28 cellular contexts compared by ENCODE assay signal in genomic region chr18:48609820-48610815, GRCh38.
DNase-seq lines count a peak whose midpoint lies in the region; ATAC-seq and TF ChIP-seq lines count a peak whose summit lies in the region.
"Had no signal": no experiment of that assay in that cellular context is flagged by ENCODE, and none has a peak within 500 bp of the region (broad histone marks: within the 10 kb centered on the region; RNA-seq: fewer than 3 reads in every experiment).

No MANE protein-coding gene starts in this region.

- DNase-seq in A172 (ENCODE audit: low spot score) (peak; percentile 37), H9 (no peak), ascending aorta (ENCODE audit: low spot score in 2 of 2) (peak in 1 of 2 donors; percentile 89), mesenchymal stem cell (no peak), prostate gland (ENCODE audit: low spot score) (no peak), midbrain (lab: John Stamatoyannopoulos, UW) (no peak), esophagus muscularis mucosa (ENCODE audit: extremely low spot score) (no peak), PC-3 (no peak)
- DNase-seq: activated CD4-positive, alpha-beta T cell treated with anti-CD3 and anti-CD28 coated beads for 36 hours; activated naive CD4-positive, alpha-beta T cell treated with anti-CD3 and anti-CD28 coated beads, Interleukin-2, amount 50 U/mL, for 16 hours; activated T-cell treated with anti-CD3 and anti-CD28 coated beads, Interleukin-2, amount 50 U/mL, for 72 hours; effector CD4-positive, alpha-beta T cell; erythroblast; gastrocnemius medialis; HFFc6; Kasumi-1; kidney glomerular epithelial cell; NCI-H1092 treated with DMSO at 0.1 percent for 48 hours; NCI-H1930; NCI-H82; OCI-M1; SIG-M5; sigmoid colon; T-helper 1 cell had no signal

- H2BK5ac ChIP-seq in H9 (ENCODE audit: insufficient read length, low read length) (no peak overlapping the region), mesenchymal stem cell (ENCODE audit: low read depth, low read length, poor library complexity, severe bottlenecking) (no peak overlapping the region)

- peaks cover 3% of the 10 kb centered on the region for H4K20me1 ChIP-seq in H9 (ENCODE audit: control insufficient read depth, insufficient read depth, insufficient read length)
- no peaks in the 10 kb centered on the region for H4K20me1 ChIP-seq in PC-3 (ENCODE audit: low read length)

- no peaks in the 10 kb centered on the region for H3K9me2 ChIP-seq in PC-3 (replicated peaks; ENCODE audit: low read length)

- H3K4me2 ChIP-seq in H9 (ENCODE audit: insufficient read depth, insufficient read length, low read length): no peak overlapping the region
- no peak overlapping the region for H3K4me2 ChIP-seq in mesenchymal stem cell (ENCODE audit: low read length, poor library complexity, severe bottlenecking)
- H3K4me2 ChIP-seq in PC-3 (ENCODE audit: low read length): no peak overlapping the region

- no peak overlapping the region for H3K4ac ChIP-seq in H9 (ENCODE audit: low read depth, low read length)
- H3K4ac ChIP-seq in mesenchymal stem cell (ENCODE audit: low read depth in 1 of 2, low read length in 2 of 2): no peak overlapping the region

- H4K91ac ChIP-seq in H9 (ENCODE audit: insufficient read length, low read depth, low read length): no peak overlapping the region
- no peak overlapping the region for H4K91ac ChIP-seq in mesenchymal stem cell (ENCODE audit: low read length)

- no peaks in the 10 kb centered on the region for H3K27me3 Mint-ChIP-seq in H9 (ENCODE audit: low read depth)
- H3K27me3 Mint-ChIP-seq: activated CD4-positive, alpha-beta T cell treated with anti-CD3 and anti-CD28 coated beads for 36 hours had no signal

- no peaks in the 10 kb centered on the region for H3K36me3 ChIP-seq in ascending aorta
- H3K36me3 ChIP-seq in mesenchymal stem cell (ENCODE audit: control insufficient read depth in 1 of 2, insufficient read depth in 2 of 2, low read depth in 1 of 2, low read length in 2 of 2): peaks cover 0 to 34% of the 10 kb centered on the region in 2 experiments
- no peaks in the 10 kb centered on the region for H3K36me3 ChIP-seq in prostate gland
- no peaks in the 10 kb centered on the region for H3K36me3 ChIP-seq in esophagus muscularis mucosa
- H3K36me3 ChIP-seq in PC-3 (ENCODE audit: low read depth, low read length): no peaks in the 10 kb centered on the region
- H3K36me3 ChIP-seq: gastrocnemius medialis, sigmoid colon, vagina had no signal

- H3K27me3 ChIP-seq in H9 (ENCODE audit: insufficient read depth, low read length) (no peaks in the 10 kb centered on the region), ascending aorta (no peaks in the 10 kb centered on the region), mesenchymal stem cell (ENCODE audit: control insufficient read depth in 1 of 2, insufficient read depth in 1 of 2, low read length in 2 of 2) (no peaks in the 10 kb centered on the region), prostate gland (replicated peaks; ENCODE audit: insufficient read depth) (no peaks in the 10 kb centered on the region), esophagus muscularis mucosa (no peaks in the 10 kb centered on the region), PC-3 (ENCODE audit: low read length) (no peaks in the 10 kb centered on the region)
- H3K27me3 ChIP-seq: gastrocnemius medialis, sigmoid colon, vagina had no signal

- no peak overlapping the region for H3K9ac ChIP-seq in H9 (ENCODE audit: extremely low read depth, insufficient read length, low read length)
- H3K9ac ChIP-seq in mesenchymal stem cell (ENCODE audit: low read length): no peak overlapping the region
- H3K9ac ChIP-seq in PC-3 (ENCODE audit: low read length): no peak overlapping the region
- H3K9ac ChIP-seq: parathyroid adenoma had no signal

- H3F3A ChIP-seq in PC-3 (ENCODE audit: low read length, unreplicated experiment): no peaks in the 10 kb centered on the region

- H3K79me2 ChIP-seq in H9 (ENCODE audit: insufficient read depth, low read length): no peaks in the 10 kb centered on the region
- H3K79me2 ChIP-seq in PC-3 (ENCODE audit: low read length): no peaks in the 10 kb centered on the region

- intact Hi-C loops in ascending aorta (cut with DNase I): loop anchor here (2.0 kb wide), 1 partner anchor 71 kb away; the partner anchor contains the start of gene CTIF
- intact Hi-C loops in prostate gland (cut with DNase I): loop anchor here (5.0 to 10.0 kb wide), 2 partner anchors 55 to 63 kb away; no protein-coding TSS in a partner anchor
- intact Hi-C loops in esophagus muscularis mucosa (cut with DNase I): no loop called here
- intact Hi-C loops in PC-3 (cut with micrococcal nuclease): no loop called here

- no peaks in the 10 kb centered on the region for H3K23me2 ChIP-seq in H9 (ENCODE audit: insufficient read length, low read depth, low read length, poor library complexity, severe bottlenecking)

- no peaks in the 10 kb centered on the region; a peak in 1 of 7 replicates for H3K36me3 Mint-ChIP-seq in H9 (ENCODE audit: insufficient read depth in 1 of 3, low read depth in 3 of 3)
- H3K36me3 Mint-ChIP-seq: CD14-positive monocyte had no signal

- H3K79me1 ChIP-seq in H9 (ENCODE audit: insufficient read depth, low read depth, low read length, poor library complexity, severe bottlenecking): no peaks in the 10 kb centered on the region
- H3K79me1 ChIP-seq in mesenchymal stem cell (replicated peaks; ENCODE audit: low read length, poor library complexity, severe bottlenecking): peaks cover 52% of the 10 kb centered on the region

- no TSS peak for BruUV-seq in PC-3 (replicated peaks; lab: Mats Ljungman, UMichigan)

- H3K4me1 ChIP-seq in H9 (ENCODE audit: insufficient read depth, low read length): no peaks in the 10 kb centered on the region; the same call in 1 of the 2 replicates
- peaks cover 17 to 50% of the 10 kb centered on the region in 2 donors for H3K4me1 ChIP-seq in ascending aorta
- peaks cover 63% of the 10 kb centered on the region for H3K4me1 ChIP-seq in mesenchymal stem cell (ENCODE audit: control insufficient read depth, insufficient read depth, low read depth, low read length)
- no peaks in the 10 kb centered on the region for H3K4me1 ChIP-seq in prostate gland (replicated peaks)
- peaks cover 49 to 79% (median 73%) of the 10 kb centered on the region in 4 donors for H3K4me1 ChIP-seq in esophagus muscularis mucosa
- H3K4me1 ChIP-seq in PC-3 (ENCODE audit: insufficient read depth, low read length): no peaks in the 10 kb centered on the region

- H2BK120ac ChIP-seq in H9 (ENCODE audit: low read depth, low read length, poor library complexity, severe bottlenecking) (no peak overlapping the region), mesenchymal stem cell (ENCODE audit: low read depth, low read length) (no peak overlapping the region)

- H3K4me3 Mint-ChIP-seq in H9: no peak overlapping the region; a peak in 1 of 5 replicates
- H3K4me3 Mint-ChIP-seq: activated CD4-positive, alpha-beta T cell treated with anti-CD3 and anti-CD28 coated beads for 36 hours; activated T-cell treated with anti-CD3 and anti-CD28 coated beads, Interleukin-2, amount 50 U/mL, for 72 hours; CD14-positive monocyte; HFFc6; nephron had no signal

- peak overlapping the region in 2 of 3 experiments; percentile 49 to 82; a peak in 3 of 7 replicates for H3K27ac Mint-ChIP-seq in H9
- H3K27ac Mint-ChIP-seq: activated CD4-positive, alpha-beta T cell treated with anti-CD3 and anti-CD28 coated beads for 36 hours; activated T-cell treated with anti-CD3 and anti-CD28 coated beads, Interleukin-2, amount 50 U/mL, for 72 hours; HFFc6; nephron had no signal

- POLR2A ChIA-PET in PC-3 (lab: Charles Lee; ENCODE audit: unreplicated experiment): no interaction called here

- H3K4me3 ChIP-seq in ascending aorta (no peak overlapping the region), mesenchymal stem cell (ENCODE audit: insufficient read depth in 1 of 2, low read depth in 1 of 2, low read length in 2 of 2) (no peak overlapping the region), prostate gland (no peak overlapping the region), esophagus muscularis mucosa (no peak overlapping the region), PC-3 (ENCODE audit: low read length) (no peak overlapping the region)
- H3K4me3 ChIP-seq: gastrocnemius medialis, sigmoid colon, vagina had no signal

- H2AFZ ChIP-seq in H9 (ENCODE audit: low read length) (no peak overlapping the region), mesenchymal stem cell (ENCODE audit: low read depth, low read length) (no peak overlapping the region), PC-3 (ENCODE audit: low read length) (no peak overlapping the region)
- H2AFZ ChIP-seq: parathyroid adenoma had no signal

- H2BK20ac ChIP-seq in H9 (ENCODE audit: low read depth, low read length, poor library complexity, severe bottlenecking): no peak overlapping the region

- H3K9me3 ChIP-seq in H9 (ENCODE audit: control insufficient read depth, low read depth, low read length) (no peaks in the 10 kb centered on the region), ascending aorta (no peaks in the 10 kb centered on the region), mesenchymal stem cell (ENCODE audit: control insufficient read depth, low read length) (no peaks in the 10 kb centered on the region), prostate gland (no peaks in the 10 kb centered on the region), esophagus muscularis mucosa (no peaks in the 10 kb centered on the region), PC-3 (ENCODE audit: low read length) (no peaks in the 10 kb centered on the region)
- H3K9me3 ChIP-seq: gastrocnemius medialis, sigmoid colon, vagina had no signal

- TF ChIP-seq CTCF in H9 (conservative IDR thresholded peaks at IDR 0.05): no peak
- TF ChIP-seq CTCF in ascending aorta (IDR thresholded peaks at IDR 0.05): no peak
- no peak for TF ChIP-seq CTCF in prostate gland (IDR thresholded peaks at IDR 0.05)
- no peak for TF ChIP-seq CTCF in esophagus muscularis mucosa (IDR thresholded peaks at IDR 0.05)
- TF ChIP-seq CTCF in PC-3 (conservative IDR thresholded peaks at IDR 0.05; ENCODE audit: low read depth, low read length): no peak

- H2AK5ac ChIP-seq in H9 (ENCODE audit: insufficient read length, low read length): no peak overlapping the region
- H2AK5ac ChIP-seq in mesenchymal stem cell (ENCODE audit: low read length, severe bottlenecking): peak overlapping the region; percentile 40

- no peak overlapping the region for H4K5ac ChIP-seq in H9 (ENCODE audit: insufficient read length, low read depth, low read length)

- no peak overlapping the region for H4K8ac ChIP-seq in H9 (replicated peaks; ENCODE audit: insufficient read length, low read depth, low read length)
- H4K8ac ChIP-seq in mesenchymal stem cell (ENCODE audit: low read length): no peak overlapping the region

- H3K27ac ChIP-seq in H9 (ENCODE audit: insufficient read length, low read depth, low read length) (no peak overlapping the region), ascending aorta (peak overlapping the region; percentile 89), mesenchymal stem cell (ENCODE audit: low read length, poor library complexity, severe bottlenecking) (no peak overlapping the region), prostate gland (no peak overlapping the region), esophagus muscularis mucosa (replicated peaks in 1 of 4) (no peak overlapping the region), PC-3 (ENCODE audit: low read length) (no peak overlapping the region)
- H3K27ac ChIP-seq: gastrocnemius medialis, parathyroid adenoma, sigmoid colon, vagina had no signal

- TF ChIP-seq POLR2A in prostate gland (IDR thresholded peaks at IDR 0.05): no peak
- no peak for TF ChIP-seq POLR2A in esophagus muscularis mucosa (IDR thresholded peaks at IDR 0.05; ENCODE audit: low read depth)

- no CpG with 5 or more reads among the region's 17 CpGs for WGBS in H9 (ENCODE audit: extremely low coverage, insufficient read length, low lambda C conversion rate)
- WGBS in mesenchymal stem cell: 91% methylated on average over 16 of the region's 17 CpGs
- WGBS in prostate gland: 86% methylated on average over 17 of the region's 17 CpGs
- WGBS in esophagus muscularis mucosa: 86% methylated on average over 16 of the region's 17 CpGs

- H3K4me1 Mint-ChIP-seq in H9: peaks cover 16 to 18% of the 10 kb centered on the region in 2 experiments
- H3K4me1 Mint-ChIP-seq: activated CD4-positive, alpha-beta T cell treated with anti-CD3 and anti-CD28 coated beads for 36 hours had no signal

- CTCF ChIA-PET in PC-3 (lab: Charles Lee): no interaction called here

- H3K56ac ChIP-seq in H9 (ENCODE audit: insufficient read length, low read depth, low read length): no peak overlapping the region

- H3K23ac ChIP-seq in H9 (ENCODE audit: insufficient read length, low read depth, low read length) (no peak overlapping the region), mesenchymal stem cell (ENCODE audit: low read length in 2 of 2) (no peak overlapping the region)

- H3K14ac ChIP-seq in H9 (ENCODE audit: insufficient read depth, low read length): no peak overlapping the region
- H3K14ac ChIP-seq in mesenchymal stem cell (ENCODE audit: low read length in 2 of 2): no peak overlapping the region

- no peak overlapping the region for H3K18ac ChIP-seq in H9 (ENCODE audit: insufficient read length, low read depth, low read length)
- no peak overlapping the region for H3K18ac ChIP-seq in mesenchymal stem cell (ENCODE audit: low read depth in 1 of 2, low read length in 2 of 2)

- ATAC-seq in PC-3: no peak
- ATAC-seq: activated CD4-positive, alpha-beta T cell treated with anti-CD3 and anti-CD28 coated beads for 36 hours; activated T-cell treated with anti-CD3 and anti-CD28 coated beads, Interleukin-2, amount 50 U/mL, for 72 hours; gastrocnemius medialis had no signal

- no peak for TF ChIP-seq EP300 in esophagus muscularis mucosa (IDR thresholded peaks at IDR 0.05)

- H3K9me3 Mint-ChIP-seq in H9: no peaks in the 10 kb centered on the region
- H3K9me3 Mint-ChIP-seq: activated T-cell treated with anti-CD3 and anti-CD28 coated beads, Interleukin-2, amount 50 U/mL, for 72 hours; CD14-positive monocyte; HFFc6; nephron had no signal

- H3T11ph ChIP-seq in H9 (ENCODE audit: low read length): no peak overlapping the region

- H2BK12ac ChIP-seq in H9 (ENCODE audit: insufficient read length, low read depth, low read length) (no peak overlapping the region), mesenchymal stem cell (ENCODE audit: low read length in 2 of 2) (no peak overlapping the region)

- H2BK15ac ChIP-seq in H9 (ENCODE audit: low read depth, low read length) (no peak overlapping the region), mesenchymal stem cell (ENCODE audit: low read depth, poor library complexity, severe bottlenecking) (no peak overlapping the region)

Comparison
In these comparisons a context has a peak if more than half of its experiments do, and no peak if none do; other contexts are left out.
1. H3K27ac ChIP-seq: peak in ascending aorta (2 of 2); none in H9 (single experiment), mesenchymal stem cell (single experiment), prostate gland (0 of 2), esophagus muscularis mucosa (0 of 4) and PC-3 (single experiment).
2. intact Hi-C loops: an anchor here in ascending aorta (2.0 kb wide) and prostate gland (5.0 to 10.0 kb wide); none called in esophagus muscularis mucosa and PC-3.